8 cellular contexts compared by ENCODE assay signal in genomic region chr17:82217120-82217529, GRCh38. TPM values are rescaled to one million over a fixed set of nuclear protein-coding genes. Genes with fewer than 3 reads are reported as not detected.
A peak's percentile ranks its signal among the peaks of the same experiment; 100 is the strongest.
DNase-seq lines count a peak whose midpoint lies in the region; ATAC-seq and TF ChIP-seq lines count a peak whose summit lies in the region.

No MANE protein-coding gene starts in this region.

- H3K36me3 ChIP-seq in BLaER1 = no peaks in the 10 kb centered on the region
- no peaks in the 10 kb centered on the region; the same call in 1 of the 2 replicates for H3K36me3 ChIP-seq in Panc1 (ENCODE audit: control insufficient read depth, insufficient read depth, low read length)
- H3K36me3 ChIP-seq in effector memory CD4-positive, alpha-beta T cell (ENCODE audit: control insufficient read depth, insufficient read depth, low read length) = no peaks in the 10 kb centered on the region

- intact Hi-C loops in Panc1 (cut with micrococcal nuclease; ENCODE audit: unreplicated experiment) = no loop called here

- no peak for TF ChIP-seq CTCF in Panc1 (IDR thresholded peaks at IDR 0.05)
- TF ChIP-seq CTCF in osteocyte (IDR thresholded peaks at IDR 0.05) = no peak

- no peaks in the 10 kb centered on the region for H3K9me3 Mint-ChIP-seq in osteocyte (ENCODE audit: unreplicated experiment)

- H4K20me1 ChIP-seq in BLaER1 = no peaks in the 10 kb centered on the region

- H3K4me1 ChIP-seq in BLaER1 (peaks cover 33% of the 10 kb centered on the region), Panc1 (ENCODE audit: control insufficient read depth, insufficient read depth, low read length) (peaks cover 40% of the 10 kb centered on the region)
- peaks cover 28% of the 10 kb centered on the region for H3K4me1 ChIP-seq in effector memory CD4-positive, alpha-beta T cell (ENCODE audit: control insufficient read depth, insufficient read depth, low read length, poor library complexity, severe bottlenecking)

- peak overlapping the region; percentile 56 for H3K4me2 ChIP-seq in BLaER1

- no peaks in the 10 kb centered on the region for H3K36me3 Mint-ChIP-seq in osteocyte (ENCODE audit: unreplicated experiment)

- no peak for TF ChIP-seq POLR2A in erythroblast (IDR thresholded peaks at IDR 0.05; ENCODE audit: low read length)

- in situ Hi-C loops in Panc1 (cut with HindIII; ENCODE audit: low pct_unique_long_range_greater_than_20kb, low sequenced_read_pairs) = no loop called here

- no peaks in the 10 kb centered on the region for H3K9me3 ChIP-seq in BLaER1
- no peaks in the 10 kb centered on the region for H3K9me3 ChIP-seq in Panc1 (ENCODE audit: control insufficient read depth, insufficient read depth, low read depth, low read length)
- H3K9me3 ChIP-seq in effector memory CD4-positive, alpha-beta T cell (ENCODE audit: control insufficient read depth, low read length) = no peaks in the 10 kb centered on the region

- H3K27me3 ChIP-seq in BLaER1 = peaks cover 6% of the 10 kb centered on the region; the same call in 1 of the 2 replicates
- H3K27me3 ChIP-seq in Panc1 (ENCODE audit: control insufficient read depth, insufficient read depth, low read length) = no peaks in the 10 kb centered on the region
- H3K27me3 ChIP-seq in effector memory CD4-positive, alpha-beta T cell (replicated peaks; ENCODE audit: control insufficient read depth, insufficient read depth, low read length, poor library complexity, severe bottlenecking) = no peaks in the 10 kb centered on the region

- peak overlapping the region; percentile 90 for H3K27ac Mint-ChIP-seq in osteocyte (ENCODE audit: unreplicated experiment)

- H3K27ac ChIP-seq in BLaER1 (peak overlapping the region; percentile 59), Panc1 (ENCODE audit: low read length) (peak overlapping the region; percentile 86)
- H3K27ac ChIP-seq in effector memory CD4-positive, alpha-beta T cell (ENCODE audit: insufficient read depth, low read length, poor library complexity, severe bottlenecking) = peak overlapping the region; percentile 13

- H3K4me3 ChIP-seq in BLaER1 (no peak overlapping the region), Panc1 (ENCODE audit: low read depth in 2 of 2, low read length in 2 of 2) (no peak overlapping the region)
- H3K4me3 ChIP-seq in effector memory CD4-positive, alpha-beta T cell (ENCODE audit: insufficient read depth, low read depth, low read length, poor library complexity, severe bottlenecking) = no peak overlapping the region

- CTCF ChIA-PET in Panc1 (lab: Charles Lee) = no interaction called here

- no TSS peak for BruUV-seq in Panc1 (replicated peaks; lab: Mats Ljungman, UMichigan)

- peaks cover 40% of the 10 kb centered on the region for H3K4me1 Mint-ChIP-seq in osteocyte (ENCODE audit: unreplicated experiment)

- ATAC-seq in Panc1 = no peak

- POLR2A ChIA-PET in Panc1 (lab: Charles Lee) = no interaction called here

- peak overlapping the region; percentile 32 for H3K9ac ChIP-seq in BLaER1

- DNase-seq in Panc1 (ENCODE audit: low read depth, low spot score) (no peak), osteocyte (ENCODE audit: extremely low spot score, unreplicated experiment) (peak; percentile 83), ecto neural progenitor cell (ENCODE audit: low spot score) (no peak), NCI-H524 (lab: John Stamatoyannopoulos, UW) (no peak), erythroblast (lab: John Stamatoyannopoulos, UW) (no peak), NCI-H524 treated with DMSO at 0.1 percent for 48 hours (lab: John Stamatoyannopoulos, UW) (no peak)
- no peak for DNase-seq in effector memory CD4-positive, alpha-beta T cell

- no peak overlapping the region for H3K4me3 Mint-ChIP-seq in osteocyte (ENCODE audit: unreplicated experiment)

- no peaks in the 10 kb centered on the region for H3K27me3 Mint-ChIP-seq in osteocyte (ENCODE audit: unreplicated experiment)

RNA-seq across cellular contexts. Expression of gene CCDC57, which starts 4.5 kb away (rescaled TPM):
- 63.6 TPM for total RNA-seq in Panc1 (2021; ENCODE audit: unreplicated experiment)
- 59.2 TPM for polyA plus RNA-seq in Panc1 (2012; ENCODE audit: insufficient read length)
- 50.8 and 57.9 TPM in 2 replicates for total RNA-seq in osteocyte

RNA-seq across cellular contexts. Expression of gene SLC16A3, which starts 11.7 kb away (rescaled TPM):
- 581 TPM for total RNA-seq in Panc1 (2021; ENCODE audit: unreplicated experiment)
- 1,387 TPM for polyA plus RNA-seq in Panc1 (2012; ENCODE audit: insufficient read length)
- total RNA-seq in osteocyte = 12.9 and 18.1 TPM in 2 replicates

RNA-seq across cellular contexts. Expression of gene CSNK1D, which starts 56.4 kb away (rescaled TPM):
- 234 TPM for total RNA-seq in Panc1 (2021; ENCODE audit: unreplicated experiment)
- 316 TPM for polyA plus RNA-seq in Panc1 (2012; ENCODE audit: insufficient read length)
- total RNA-seq in osteocyte = 118 and 124 TPM in 2 replicates

Comparison
In these comparisons a context has a peak if more than half of its experiments do, and no peak if none do; other contexts are left out.
1. H3K27ac ChIP-seq: peak in every context shown above with its lines; median percentile 86 in Panc1; 59 in BLaER1; 13 in effector memory CD4-positive, alpha-beta T cell.
2. RNA of gene SLC16A3, which starts 11.7 kb away (total RNA-seq): 581 TPM in Panc1 (single experiment); 12.9 to 18.1 TPM in osteocyte; every median in the first group is over 10 times any median in the second.